In the genomic region with DNA sequence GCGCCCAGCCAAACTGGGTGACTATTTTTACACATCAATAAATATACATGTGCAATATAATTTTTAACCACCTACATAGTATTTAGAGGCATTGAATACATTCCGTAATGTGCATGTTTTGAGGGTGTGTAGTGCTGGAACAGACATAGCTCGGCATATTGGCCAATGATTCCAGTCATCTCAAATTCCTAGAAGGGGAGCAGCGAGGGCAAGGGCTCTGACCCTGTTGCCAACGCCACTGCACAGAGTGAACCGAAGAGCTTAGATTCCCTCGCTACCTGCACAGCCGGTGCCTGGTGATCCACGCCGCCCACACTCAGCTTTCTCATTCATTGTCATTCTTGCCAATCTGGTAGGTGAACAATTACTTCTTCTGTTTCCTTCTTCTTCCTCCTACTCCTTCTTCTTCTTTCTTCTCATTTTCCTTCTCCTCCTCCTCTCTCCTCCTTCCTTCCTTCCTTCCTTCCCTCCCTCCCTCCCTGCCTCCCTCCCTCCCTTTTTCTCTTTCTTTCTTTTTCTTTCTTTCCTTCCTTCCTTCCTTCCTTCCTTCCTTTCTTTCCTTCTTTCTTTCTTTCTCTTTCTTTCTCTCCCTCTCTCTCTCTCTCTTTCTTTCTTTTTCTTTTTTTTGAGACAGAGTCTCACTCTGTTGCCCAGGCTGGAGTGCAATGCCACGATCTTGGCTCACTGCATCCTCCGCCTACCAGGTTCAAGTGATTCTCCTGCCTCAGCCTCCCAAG, we compare ENCODE assay signal across 27 cellular contexts. TPM values are rescaled to one million over a fixed set of nuclear protein-coding genes. Genes with fewer than 3 reads are reported as not detected.
DNase-seq lines count a peak whose midpoint lies in the region; ATAC-seq, FAIRE-seq and TF ChIP-seq lines count a peak whose summit lies in the region.
"Had no signal": no experiment of that assay in that cellular context is flagged by ENCODE, and none has a peak within 500 bp of the region (broad histone marks: within the 10 kb centered on the region; RNA-seq: fewer than 3 reads in every experiment).

No MANE protein-coding gene starts in this region.

- POLR2A ChIA-PET in GM12878 (lab: Charles Lee), result no interaction called here

- CTCF ChIA-PET in GM12878 (lab: Yijun Ruan, JAX), result no interaction called here

- TF ChIP-seq RAD21 in GM12878 (IDR thresholded peaks at IDR 0.05; ENCODE audit: insufficient read depth, low read depth, low read length), result no peak

- no peaks in the 10 kb centered on the region for H3K79me2 ChIP-seq in GM12878 (ENCODE audit: control insufficient read depth, insufficient read depth, low read length)

- DNase-seq in AG10803 (ENCODE audit: low read depth) (peak; percentile 21), H7 (peak; percentile 40), GM12878 (ENCODE audit: low read depth, low spot score) (no peak), islet precursor cell (peak; percentile 46), heart right ventricle (no peak), SHP77 (lab: John Stamatoyannopoulos, UW) (no peak)
- DNase-seq: activated CD4-positive, alpha-beta T cell treated with anti-CD3 and anti-CD28 coated beads, Interleukin-2, amount 10 ng/mL, durations not matched to agents 24 days and 14 days; anterior cingulate cortex; glutamatergic neuron; GOT3; left colon; mesendoderm; NCI-H1048; NCI-H1694 treated with DMSO at 0.1 percent for 48 hours; NCI-H524; NK-92 treated with Interleukin-12 subunit alpha and Interleukin-12 subunit beta, amount 100 ng/mL, for 24 hours; small intestine; stimulated activated CD4-positive, alpha-beta T cell treated with anti-CD3 and anti-CD28 coated beads, Interleukin-1b, Interleukin-23, amount 100 ng/mL, for 48 hours had no signal

- RAD21 ChIA-PET in GM12878 (lab: Charles Lee; ENCODE audit: unreplicated experiment), result no interaction called here

- TF ChIP-seq POLR2A in GM12878 (IDR thresholded peaks at IDR 0.05; ENCODE audit: low read depth, low read length), result no peak

- H3K9me3 ChIP-seq in GM12878 (replicated peaks; ENCODE audit: control insufficient read depth, insufficient read depth, low read length) (peaks cover 4% of the 10 kb centered on the region), heart right ventricle (peaks cover 0 to 12% (median 0%) of the 10 kb centered on the region in 11 donors)

- FAIRE-seq in GM12878 (lab: Jason Lieb, UNC), result no peak
- FAIRE-seq: D721Med, GM18507, small intestine, urothelium cell line had no signal

- H2AFZ ChIP-seq in GM12878 (ENCODE audit: control insufficient read depth, low read depth, low read length), result no peak overlapping the region

- WGBS in GM12878 (ENCODE audit: insufficient coverage, insufficient replicate concordance, low lambda C conversion rate, missing lambda C conversion rate), result 95% methylated on average over 12 of the region's 12 CpGs
- WGBS in heart right ventricle, 2 donors, result 97% methylated on average over 12 of the region's 12 CpGs

- H3K27ac ChIP-seq in GM12878 (ENCODE audit: control insufficient read depth, insufficient read depth) (no peak overlapping the region), heart right ventricle (peak overlapping the region in 3 of 10 donors; percentile 6 to 72 (median 30))
- H3K27ac ChIP-seq: C4-2B, dorsolateral prefrontal cortex, SJSA1 had no signal

- in situ Hi-C loops in GM12878 (cut with MboI), result no loop called here

- no peak for TF ChIP-seq EP300 in GM12878 (IDR thresholded peaks at IDR 0.05; ENCODE audit: borderline replicate concordance in 1 of 2, control insufficient read depth in 1 of 2, low read depth in 2 of 2, low read length in 2 of 2)

- no peaks in the 10 kb centered on the region for H3K27me3 ChIP-seq in H7 (ENCODE audit: control insufficient read depth, insufficient read depth, low read length)
- H3K27me3 ChIP-seq in GM12878 (replicated peaks in 1 of 2; ENCODE audit: control insufficient read depth in 2 of 2, insufficient read depth in 2 of 2, low read length in 1 of 2), result no peaks in the 10 kb centered on the region
- H3K27me3 ChIP-seq in heart right ventricle, result peaks cover 0 to 4% (median 0%) of the 10 kb centered on the region in 7 donors
- H3K27me3 ChIP-seq: SJSA1 had no signal

- H4K20me1 ChIP-seq in GM12878 (ENCODE audit: control insufficient read depth, insufficient read depth), result no peaks in the 10 kb centered on the region

- no peak overlapping the region for H3K4me2 ChIP-seq in GM12878 (ENCODE audit: control insufficient read depth, insufficient read depth)

- no peak overlapping the region for H3K9ac ChIP-seq in GM12878 (ENCODE audit: control insufficient read depth, insufficient read depth, low read length)

- H3K36me3 ChIP-seq in H7 (replicated peaks; ENCODE audit: control insufficient read depth, insufficient read depth, low read length) (no peaks in the 10 kb centered on the region), GM12878 (ENCODE audit: control insufficient read depth in 2 of 2, insufficient read depth in 2 of 2, low read length in 1 of 2) (no peaks in the 10 kb centered on the region), heart right ventricle (no peaks in the 10 kb centered on the region)
- H3K36me3 ChIP-seq: SJSA1 had no signal

- intact Hi-C loops in GM12878 (cut with micrococcal nuclease; ENCODE audit: unreplicated experiment) (no loop called here), heart right ventricle (cut with DNase I) (loop anchor here in 1 of 10 donors (5.0 kb wide), 1 partner anchor 48 kb away; no protein-coding TSS in a partner anchor)

- no peak overlapping the region for H3K4me3 ChIP-seq in AG10803 (ENCODE audit: low read length)
- no peak overlapping the region for H3K4me3 ChIP-seq in H7 (ENCODE audit: insufficient read depth, low read depth, low read length)
- no peak overlapping the region for H3K4me3 ChIP-seq in GM12878
- H3K4me3 ChIP-seq in heart right ventricle, result no peak overlapping the region
- H3K4me3 ChIP-seq: dorsolateral prefrontal cortex, SJSA1 had no signal

- peaks cover 29% of the 10 kb centered on the region for H3K4me1 ChIP-seq in GM12878 (ENCODE audit: control insufficient read depth, insufficient read depth, low read length)
- H3K4me1 ChIP-seq in heart right ventricle, result peaks cover 3 to 54% (median 18%) of the 10 kb centered on the region in 9 donors
- H3K4me1 ChIP-seq: SJSA1 had no signal

- ATAC-seq in GM12878, result no peak
- no peak for ATAC-seq in HG02678 (IDR thresholded peaks at IDR 0.05; ENCODE audit: unreplicated experiment)
- ATAC-seq in heart right ventricle, result no peak
- no peak for ATAC-seq in HG02884 (IDR thresholded peaks at IDR 0.05; ENCODE audit: unreplicated experiment)
- ATAC-seq: left colon, Panc1 had no signal

- TF ChIP-seq CTCF in AG10803 (conservative IDR thresholded peaks at IDR 0.05; ENCODE audit: low read length), result no peak
- TF ChIP-seq CTCF in GM12878 (IDR thresholded peaks at IDR 0.05 in 2 of 3, conservative IDR thresholded peaks at IDR 0.05 in 1 of 3; ENCODE audit: control insufficient read depth in 2 of 3, extremely low read depth in 1 of 3, insufficient read depth in 1 of 3, low read depth in 3 of 3, low read length in 3 of 3), result no peak
- TF ChIP-seq CTCF in heart right ventricle (IDR thresholded peaks at IDR 0.05), result no peak

- BruUV-seq in GM12878 (replicated peaks; lab: Mats Ljungman, UMichigan), result no TSS peak

- SMC1A ChIA-PET in GM12878 (lab: Charles Lee; ENCODE audit: uncharacterized antibody, unreplicated experiment), result no interaction called here

TF ChIP-seq in GM12878, 131 proteins besides CTCF, POLR2A, EP300 and RAD21:
- TF ChIP-seq, protein P1, sequence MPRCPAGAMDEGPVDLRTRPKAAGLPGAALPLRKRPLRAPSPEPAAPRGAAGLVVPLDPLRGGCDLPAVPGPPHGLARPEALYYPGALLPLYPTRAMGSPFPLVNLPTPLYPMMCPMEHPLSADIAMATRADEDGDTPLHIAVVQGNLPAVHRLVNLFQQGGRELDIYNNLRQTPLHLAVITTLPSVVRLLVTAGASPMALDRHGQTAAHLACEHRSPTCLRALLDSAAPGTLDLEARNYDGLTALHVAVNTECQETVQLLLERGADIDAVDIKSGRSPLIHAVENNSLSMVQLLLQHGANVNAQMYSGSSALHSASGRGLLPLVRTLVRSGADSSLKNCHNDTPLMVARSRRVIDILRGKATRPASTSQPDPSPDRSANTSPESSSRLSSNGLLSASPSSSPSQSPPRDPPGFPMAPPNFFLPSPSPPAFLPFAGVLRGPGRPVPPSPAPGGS (IDR thresholded peaks at IDR 0.05; ENCODE audit: borderline replicate concordance, insufficient read depth, low read depth, low read length, poor library complexity, severe bottlenecking), result peak; percentile 39
- TF ChIP-seq ETV6 (conservative IDR thresholded peaks at IDR 0.05 in 1 of 2, IDR thresholded peaks at IDR 0.05 in 1 of 2; ENCODE audit: borderline replicate concordance in 1 of 2, low read depth in 1 of 2), result no peak
- no peak for TF ChIP-seq RUNX3 (IDR thresholded peaks at IDR 0.05; ENCODE audit: low read length)

RNA-seq across cellular contexts. Expression of a gene that starts 26.3 kb away (rescaled TPM):
- total RNA-seq in H7 (2014; rRNA removed; shearing (Covaris generic)), result 5.7 and 5.8 TPM in 2 replicates
- 101 and 113 TPM in 2 replicates for total RNA-seq in GM12878 (2013; cell fraction: nucleolus; rRNA removed)
- total RNA-seq in GM12878 (2014; rRNA removed) (42.3 and 48.7 TPM in 2 replicates), GM12878 (2014; rRNA removed; fragmentation: Illumina TruSeq; extraction: Trizol) (15.7 and 20.1 TPM in 2 replicates), GM12878 (2021) (91.7 and 99.2 TPM in 2 replicates), heart right ventricle (10 to 100 TPM in 1 of 10 donors, 1 to 10 TPM in 9; 4.3 to 10.2 (median 5.7) TPM)
- polyA plus RNA-seq in GM12878 (2011; ENCODE audit: low read depth), result 24.6 TPM
- polyA plus RNA-seq in GM12878 (2011; rRNA removed) (11.9 and 27.0 TPM in 2 replicates), GM12878 (2014; fragmentation: Illumina TruSeq; extraction: Trizol) (11.6 and 26.5 TPM in 2 replicates), GM12878 (2014; fragmentation: Nextera tagmentation; extraction: Ambion mirVana) (1 to 10 TPM; 1.0 to 3.0 TPM), GM12878 (2014; rRNA removed) (66.4 and 78.9 TPM in 2 replicates), GM12878 (2016; fragmentation: Nextera tagmentation; extraction: Ambion mirVana) (10 to 100 TPM; 61.1 to 62.8 TPM), heart right ventricle (10 to 100 TPM; 10.2 to 11.0 TPM)
- polyA plus RNA-seq in GM12878 (2011; cell fraction: cytosol; rRNA removed), result 33.7 and 42.7 TPM in 2 replicates
- polyA plus RNA-seq in GM12878 (2011; cell fraction: nucleus; rRNA removed), result 110 and 156 TPM in 2 replicates
- 53.3 and 60.4 TPM in 2 replicates for polyA plus RNA-seq in GM12878 (2012)
- 33.0 and 50.5 TPM in 2 replicates for polyA minus RNA-seq in GM12878 (2011; rRNA and poly(A)+ RNA removed)
- 22.2 and 24.8 TPM in 2 replicates for polyA minus RNA-seq in GM12878 (2011; cell fraction: cytosol; rRNA and poly(A)+ RNA removed)
- 32.2 and 63.0 TPM in 2 replicates for polyA minus RNA-seq in GM12878 (2011; cell fraction: nucleus; rRNA and poly(A)+ RNA removed)

Comparison
In these comparisons a context has a peak if more than half of its experiments do, and no peak if none do; other contexts are left out.
1. DNase-seq: peak in AG10803 (single experiment), H7 (single experiment) and islet precursor cell (single experiment); none in GM12878 (single experiment), heart right ventricle (0 of 2) and SHP77 (0 of 2).